1 cellular context compared by ENCODE assay signal in the genomic region with DNA sequence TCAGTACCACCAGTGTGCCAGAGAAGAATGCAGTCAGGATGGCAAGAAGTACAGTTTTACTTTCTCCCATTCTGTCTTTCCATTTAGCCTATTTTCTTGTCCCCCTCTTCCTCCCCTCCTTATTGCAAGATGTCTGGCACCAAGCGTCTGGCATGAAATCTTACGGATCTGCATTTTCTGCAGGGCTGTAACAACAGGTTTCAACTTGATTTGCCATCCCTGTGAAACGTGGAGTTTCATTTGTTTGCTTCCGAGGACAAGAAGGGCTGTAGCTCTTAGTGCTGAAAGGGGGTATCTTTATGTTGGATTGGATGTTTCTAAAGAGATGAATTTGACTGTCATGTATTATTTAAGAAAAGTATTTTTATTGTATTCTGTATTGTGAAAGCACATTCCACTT.
TF ChIP-seq lines count a peak whose summit lies in the region.

No MANE protein-coding gene starts in this region.

TF ChIP-seq in GM23338, 12 proteins besides CTCF, POLR2A, EP300 and RAD21 (continued from another document):
- TF ChIP-seq, protein P1, sequence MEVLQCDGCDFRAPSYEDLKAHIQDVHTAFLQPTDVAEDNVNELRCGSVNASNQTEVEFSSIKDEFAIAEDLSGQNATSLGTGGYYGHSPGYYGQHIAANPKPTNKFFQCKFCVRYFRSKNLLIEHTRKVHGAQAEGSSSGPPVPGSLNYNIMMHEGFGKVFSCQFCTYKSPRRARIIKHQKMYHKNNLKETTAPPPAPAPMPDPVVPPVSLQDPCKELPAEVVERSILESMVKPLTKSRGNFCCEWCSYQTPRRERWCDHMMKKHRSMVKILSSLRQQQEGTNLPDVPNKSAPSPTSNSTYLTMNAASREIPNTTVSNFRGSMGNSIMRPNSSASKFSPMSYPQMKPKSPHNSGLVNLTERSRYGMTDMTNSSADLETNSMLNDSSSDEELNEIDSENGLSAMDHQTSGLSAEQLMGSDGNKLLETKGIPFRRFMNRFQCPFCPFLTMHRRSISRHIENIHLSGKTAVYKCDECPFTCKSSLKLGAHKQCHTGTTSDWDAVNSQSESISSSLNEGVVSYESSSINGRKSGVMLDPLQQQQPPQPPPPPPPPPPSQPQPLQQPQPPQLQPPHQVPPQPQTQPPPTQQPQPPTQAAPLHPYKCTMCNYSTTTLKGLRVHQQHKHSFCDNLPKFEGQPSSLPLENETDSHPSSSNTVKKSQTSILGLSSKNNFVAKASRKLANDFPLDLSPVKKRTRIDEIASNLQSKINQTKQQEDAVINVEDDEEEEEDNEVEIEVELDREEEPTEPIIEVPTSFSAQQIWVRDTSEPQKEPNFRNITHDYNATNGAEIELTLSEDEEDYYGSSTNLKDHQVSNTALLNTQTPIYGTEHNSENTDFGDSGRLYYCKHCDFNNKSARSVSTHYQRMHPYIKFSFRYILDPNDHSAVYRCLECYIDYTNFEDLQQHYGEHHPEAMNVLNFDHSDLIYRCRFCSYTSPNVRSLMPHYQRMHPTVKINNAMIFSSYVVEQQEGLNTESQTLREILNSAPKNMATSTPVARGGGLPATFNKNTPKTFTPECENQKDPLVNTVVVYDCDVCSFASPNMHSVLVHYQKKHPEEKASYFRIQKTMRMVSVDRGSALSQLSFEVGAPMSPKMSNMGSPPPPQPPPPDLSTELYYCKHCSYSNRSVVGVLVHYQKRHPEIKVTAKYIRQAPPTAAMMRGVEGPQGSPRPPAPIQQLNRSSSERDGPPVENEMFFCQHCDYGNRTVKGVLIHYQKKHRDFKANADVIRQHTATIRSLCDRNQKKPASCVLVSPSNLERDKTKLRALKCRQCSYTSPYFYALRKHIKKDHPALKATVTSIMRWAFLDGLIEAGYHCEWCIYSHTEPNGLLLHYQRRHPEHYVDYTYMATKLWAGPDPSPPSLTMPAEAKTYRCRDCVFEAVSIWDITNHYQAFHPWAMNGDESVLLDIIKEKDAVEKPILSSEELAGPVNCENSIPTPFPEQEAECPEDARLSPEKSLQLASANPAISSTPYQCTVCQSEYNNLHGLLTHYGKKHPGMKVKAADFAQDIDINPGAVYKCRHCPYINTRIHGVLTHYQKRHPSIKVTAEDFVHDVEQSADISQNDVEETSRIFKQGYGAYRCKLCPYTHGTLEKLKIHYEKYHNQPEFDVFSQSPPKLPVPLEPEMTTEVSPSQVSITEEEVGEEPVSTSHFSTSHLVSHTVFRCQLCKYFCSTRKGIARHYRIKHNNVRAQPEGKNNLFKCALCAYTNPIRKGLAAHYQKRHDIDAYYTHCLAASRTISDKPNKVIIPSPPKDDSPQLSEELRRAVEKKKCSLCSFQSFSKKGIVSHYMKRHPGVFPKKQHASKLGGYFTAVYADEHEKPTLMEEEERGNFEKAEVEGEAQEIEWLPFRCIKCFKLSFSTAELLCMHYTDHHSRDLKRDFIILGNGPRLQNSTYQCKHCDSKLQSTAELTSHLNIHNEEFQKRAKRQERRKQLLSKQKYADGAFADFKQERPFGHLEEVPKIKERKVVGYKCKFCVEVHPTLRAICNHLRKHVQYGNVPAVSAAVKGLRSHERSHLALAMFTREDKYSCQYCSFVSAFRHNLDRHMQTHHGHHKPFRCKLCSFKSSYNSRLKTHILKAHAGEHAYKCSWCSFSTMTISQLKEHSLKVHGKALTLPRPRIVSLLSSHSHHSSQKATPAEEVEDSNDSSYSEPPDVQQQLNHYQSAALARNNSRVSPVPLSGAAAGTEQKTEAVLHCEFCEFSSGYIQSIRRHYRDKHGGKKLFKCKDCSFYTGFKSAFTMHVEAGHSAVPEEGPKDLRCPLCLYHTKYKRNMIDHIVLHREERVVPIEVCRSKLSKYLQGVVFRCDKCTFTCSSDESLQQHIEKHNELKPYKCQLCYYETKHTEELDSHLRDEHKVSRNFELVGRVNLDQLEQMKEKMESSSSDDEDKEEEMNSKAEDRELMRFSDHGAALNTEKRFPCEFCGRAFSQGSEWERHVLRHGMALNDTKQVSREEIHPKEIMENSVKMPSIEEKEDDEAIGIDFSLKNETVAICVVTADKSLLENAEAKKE (CRISPR knock-in tag; IDR thresholded peaks at IDR 0.05), result no peak
- TF ChIP-seq, protein P2, sequence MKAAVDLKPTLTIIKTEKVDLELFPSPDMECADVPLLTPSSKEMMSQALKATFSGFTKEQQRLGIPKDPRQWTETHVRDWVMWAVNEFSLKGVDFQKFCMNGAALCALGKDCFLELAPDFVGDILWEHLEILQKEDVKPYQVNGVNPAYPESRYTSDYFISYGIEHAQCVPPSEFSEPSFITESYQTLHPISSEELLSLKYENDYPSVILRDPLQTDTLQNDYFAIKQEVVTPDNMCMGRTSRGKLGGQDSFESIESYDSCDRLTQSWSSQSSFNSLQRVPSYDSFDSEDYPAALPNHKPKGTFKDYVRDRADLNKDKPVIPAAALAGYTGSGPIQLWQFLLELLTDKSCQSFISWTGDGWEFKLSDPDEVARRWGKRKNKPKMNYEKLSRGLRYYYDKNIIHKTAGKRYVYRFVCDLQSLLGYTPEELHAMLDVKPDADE (IDR thresholded peaks at IDR 0.05), result no peak
- TF ChIP-seq ZNF331 (CRISPR knock-in tag; IDR thresholded peaks at IDR 0.05; ENCODE audit: low read depth) (no peak), EZH2phosphoT487 (IDR thresholded peaks at IDR 0.05; ENCODE audit: unreplicated experiment) (no peak), EZH2 (IDR thresholded peaks at IDR 0.05; ENCODE audit: low read depth, unreplicated experiment) (no peak), NANOG (IDR thresholded peaks at IDR 0.05; ENCODE audit: borderline replicate concordance) (no peak), CREB1 (CRISPR knock-in tag; IDR thresholded peaks at IDR 0.05; ENCODE audit: low read depth) (no peak), ZNF114 (CRISPR knock-in tag; IDR thresholded peaks at IDR 0.05) (no peak), STAT1 (IDR thresholded peaks at IDR 0.05; ENCODE audit: unreplicated experiment) (no peak), JUNB (IDR thresholded peaks at IDR 0.05; ENCODE audit: unreplicated experiment) (no peak)
- TF ChIP-seq, protein P3, sequence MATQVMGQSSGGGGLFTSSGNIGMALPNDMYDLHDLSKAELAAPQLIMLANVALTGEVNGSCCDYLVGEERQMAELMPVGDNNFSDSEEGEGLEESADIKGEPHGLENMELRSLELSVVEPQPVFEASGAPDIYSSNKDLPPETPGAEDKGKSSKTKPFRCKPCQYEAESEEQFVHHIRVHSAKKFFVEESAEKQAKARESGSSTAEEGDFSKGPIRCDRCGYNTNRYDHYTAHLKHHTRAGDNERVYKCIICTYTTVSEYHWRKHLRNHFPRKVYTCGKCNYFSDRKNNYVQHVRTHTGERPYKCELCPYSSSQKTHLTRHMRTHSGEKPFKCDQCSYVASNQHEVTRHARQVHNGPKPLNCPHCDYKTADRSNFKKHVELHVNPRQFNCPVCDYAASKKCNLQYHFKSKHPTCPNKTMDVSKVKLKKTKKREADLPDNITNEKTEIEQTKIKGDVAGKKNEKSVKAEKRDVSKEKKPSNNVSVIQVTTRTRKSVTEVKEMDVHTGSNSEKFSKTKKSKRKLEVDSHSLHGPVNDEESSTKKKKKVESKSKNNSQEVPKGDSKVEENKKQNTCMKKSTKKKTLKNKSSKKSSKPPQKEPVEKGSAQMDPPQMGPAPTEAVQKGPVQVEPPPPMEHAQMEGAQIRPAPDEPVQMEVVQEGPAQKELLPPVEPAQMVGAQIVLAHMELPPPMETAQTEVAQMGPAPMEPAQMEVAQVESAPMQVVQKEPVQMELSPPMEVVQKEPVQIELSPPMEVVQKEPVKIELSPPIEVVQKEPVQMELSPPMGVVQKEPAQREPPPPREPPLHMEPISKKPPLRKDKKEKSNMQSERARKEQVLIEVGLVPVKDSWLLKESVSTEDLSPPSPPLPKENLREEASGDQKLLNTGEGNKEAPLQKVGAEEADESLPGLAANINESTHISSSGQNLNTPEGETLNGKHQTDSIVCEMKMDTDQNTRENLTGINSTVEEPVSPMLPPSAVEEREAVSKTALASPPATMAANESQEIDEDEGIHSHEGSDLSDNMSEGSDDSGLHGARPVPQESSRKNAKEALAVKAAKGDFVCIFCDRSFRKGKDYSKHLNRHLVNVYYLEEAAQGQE (IDR thresholded peaks at IDR 0.05; ENCODE audit: unreplicated experiment), result no peak
